10 cellular contexts compared by ENCODE assay signal in genomic region chr10:117542706-117543244, GRCh38. TPM values are rescaled to one million over a fixed set of nuclear protein-coding genes. Genes with fewer than 3 reads are reported as not detected.
DNase-seq lines count a peak whose midpoint lies in the region; ATAC-seq and TF ChIP-seq lines count a peak whose summit lies in the region.
"Had no signal": no experiment of that assay in that cellular context is flagged by ENCODE, and none has a peak within 500 bp of the region (broad histone marks: within the 10 kb centered on the region; RNA-seq: fewer than 3 reads in every experiment).

EMX2 (plus strand) TSS chr10:117542746; CDS start chr10:117543268, 522 bp downstream.

- H3K27ac Mint-ChIP-seq in activated CD8-positive, alpha-beta memory T cell treated with anti-CD3 and anti-CD28 coated beads, Interleukin-2, amount 10 ng/mL, durations not matched to agents 7 days and 5 days = peak within 1 kb of the TSS; percentile 70
- no peak within 1 kb of the TSS for H3K27ac Mint-ChIP-seq in immature natural killer cell

- H3K4me3 ChIP-seq in astrocyte of the cerebellum (ENCODE audit: low read depth, low read length) = peak within 1 kb of the TSS; percentile 14

- no peak for TF ChIP-seq CTCF in astrocyte of the cerebellum (IDR thresholded peaks at IDR 0.05; ENCODE audit: low read depth, low read length, missing control alignments)

- CTCF ChIA-PET in activated CD8-positive, alpha-beta memory T cell treated with anti-CD3 and anti-CD28 coated beads, Interleukin-2, amount 10 ng/mL, durations not matched to agents 7 days and 5 days (lab: Charles Lee) = no interaction called here

- peaks cover 89% of the 10 kb centered on the region for H3K27me3 Mint-ChIP-seq in activated CD8-positive, alpha-beta memory T cell treated with anti-CD3 and anti-CD28 coated beads, Interleukin-2, amount 10 ng/mL, durations not matched to agents 7 days and 5 days
- peaks cover 23 to 45% (median 29%) of the 10 kb centered on the region in 3 donors for H3K27me3 Mint-ChIP-seq in immature natural killer cell (ENCODE audit: low read depth in 3 of 3)

- H3K27me3 ChIP-seq in layer of hippocampus (ENCODE audit: control insufficient read depth, insufficient read depth, low read length) = peaks cover 61% of the 10 kb centered on the region

- H3K36me3 Mint-ChIP-seq in activated CD8-positive, alpha-beta memory T cell treated with anti-CD3 and anti-CD28 coated beads, Interleukin-2, amount 10 ng/mL, durations not matched to agents 7 days and 5 days = peaks cover 3% of the 10 kb centered on the region
- H3K36me3 Mint-ChIP-seq in immature natural killer cell = no peaks in the 10 kb centered on the region

- no peak for ATAC-seq in activated CD8-positive, alpha-beta memory T cell treated with anti-CD3 and anti-CD28 coated beads, Interleukin-2, amount 10 ng/mL, durations not matched to agents 7 days and 5 days

- no peak for DNase-seq in activated CD8-positive, alpha-beta memory T cell treated with anti-CD3 and anti-CD28 coated beads, Interleukin-2, amount 10 ng/mL, durations not matched to agents 7 days and 5 days
- no peak for DNase-seq in activated CD8-positive, alpha-beta memory T cell treated with anti-CD3 and anti-CD28 coated beads for 24 hours
- DNase-seq in astrocyte of the cerebellum (ENCODE audit: low read depth) (no peak), immature natural killer cell (no peak), NCI-H1092 (lab: John Stamatoyannopoulos, UW) (no peak), T1000 (lab: John Stamatoyannopoulos, UW) (no peak)
- DNase-seq: NCI-H1417 treated with DMSO at 0.1 percent for 48 hours, SW 1271 had no signal

- H3K4me1 Mint-ChIP-seq in activated CD8-positive, alpha-beta memory T cell treated with anti-CD3 and anti-CD28 coated beads, Interleukin-2, amount 10 ng/mL, durations not matched to agents 7 days and 5 days = peaks cover 8% of the 10 kb centered on the region
- H3K4me1 Mint-ChIP-seq in immature natural killer cell = peaks cover 6% of the 10 kb centered on the region in 2 donors

- in situ Hi-C loops in astrocyte of the cerebellum (cut with HindIII; ENCODE audit: low sequenced_read_pairs) = no loop called here

- H3K9me3 Mint-ChIP-seq in activated CD8-positive, alpha-beta memory T cell treated with anti-CD3 and anti-CD28 coated beads, Interleukin-2, amount 10 ng/mL, durations not matched to agents 7 days and 5 days (ENCODE audit: low read depth) = no peaks in the 10 kb centered on the region
- peaks cover 0 to 4% (median 0%) of the 10 kb centered on the region in 6 donors for H3K9me3 Mint-ChIP-seq in immature natural killer cell

- H3K27ac ChIP-seq in layer of hippocampus (ENCODE audit: low read depth, low read length) (peak within 1 kb of the TSS; percentile 82), temporal lobe (ENCODE audit: low read depth, low read length) (peak within 1 kb of the TSS; percentile 56)

- no peak within 1 kb of the TSS for H3K4me3 Mint-ChIP-seq in activated CD8-positive, alpha-beta memory T cell treated with anti-CD3 and anti-CD28 coated beads, Interleukin-2, amount 10 ng/mL, durations not matched to agents 7 days and 5 days
- no peak within 1 kb of the TSS for H3K4me3 Mint-ChIP-seq in immature natural killer cell

RNA-seq across cellular contexts. Expression of gene EMX2, which starts in this region (rescaled TPM):
- not detected for total RNA-seq in activated CD8-positive, alpha-beta memory T cell treated with anti-CD3 and anti-CD28 coated beads, Interleukin-2, amount 10 ng/mL, durations not matched to agents 7 days and 5 days
- total RNA-seq in temporal lobe = 3.7 TPM
- not detected for polyA plus RNA-seq in immature natural killer cell
